Comparison of ENCODE assay signal across 16 cellular contexts in genomic region chr7:137146552-137146961, GRCh38.
A peak's percentile ranks its signal among the peaks of the same experiment; 100 is the strongest.
DNase-seq lines count a peak whose midpoint lies in the region; ATAC-seq and TF ChIP-seq lines count a peak whose summit lies in the region.
"Had no signal": no experiment of that assay in that cellular context is flagged by ENCODE, and none has a peak within 500 bp of the region (broad histone marks: within the 10 kb centered on the region; RNA-seq: fewer than 3 reads in every experiment).

No MANE protein-coding gene starts in this region.

- intact Hi-C loops in gastrocnemius medialis (cut with DNase I; ENCODE audit: low total_unique reads), result no loop called here

- H3K4me2 ChIP-seq in mesenchymal stem cell (ENCODE audit: low read length, poor library complexity, severe bottlenecking), result peak overlapping the region; percentile 47

- CTCF ChIA-PET in AG04449 (lab: Yijun Ruan, JAX), result interaction anchor here (1.6 to 1.7 kb wide), 2 partner anchors 23 to 445 kb away, joined by 5 read pairs; no protein-coding TSS in a partner anchor

- no peak overlapping the region for H3K14ac ChIP-seq in mesenchymal stem cell (ENCODE audit: low read length in 2 of 2)

- H2AK5ac ChIP-seq in mesenchymal stem cell (ENCODE audit: low read length, severe bottlenecking), result no peak overlapping the region

- WGBS in mesenchymal stem cell, result 13% methylated on average over 4 of the region's 5 CpGs

- H3K9me3 ChIP-seq in mesenchymal stem cell (ENCODE audit: control insufficient read depth, low read length) (no peaks in the 10 kb centered on the region), gastrocnemius medialis (no peaks in the 10 kb centered on the region)
- H3K9me3 ChIP-seq: thoracic aorta had no signal

- no peak overlapping the region for H3K23ac ChIP-seq in mesenchymal stem cell (ENCODE audit: low read length in 2 of 2)

- H4K8ac ChIP-seq in mesenchymal stem cell (ENCODE audit: low read length), result peak overlapping the region; percentile 60

- peak overlapping the region in 1 of 2 experiments; percentile 29 for H2BK12ac ChIP-seq in mesenchymal stem cell (ENCODE audit: low read length in 2 of 2)

- H3K27me3 ChIP-seq in brain microvascular endothelial cell (replicated peaks) (no peaks in the 10 kb centered on the region), mesenchymal stem cell (ENCODE audit: control insufficient read depth in 1 of 2, insufficient read depth in 1 of 2, low read length in 2 of 2) (no peaks in the 10 kb centered on the region), gastrocnemius medialis (no peaks in the 10 kb centered on the region)

- H4K91ac ChIP-seq in mesenchymal stem cell (ENCODE audit: low read length), result peak overlapping the region; percentile 43

- no peak overlapping the region for H3K4ac ChIP-seq in mesenchymal stem cell (ENCODE audit: low read depth in 1 of 2, low read length in 2 of 2)

- H3K4me1 ChIP-seq in mesenchymal stem cell (ENCODE audit: control insufficient read depth, insufficient read depth, low read depth, low read length), result peaks cover 4% of the 10 kb centered on the region
- no peaks in the 10 kb centered on the region for H3K4me1 ChIP-seq in gastrocnemius medialis

- no peaks in the 10 kb centered on the region for H3K36me3 ChIP-seq in brain microvascular endothelial cell (replicated peaks)
- H3K36me3 ChIP-seq in mesenchymal stem cell (ENCODE audit: control insufficient read depth in 1 of 2, insufficient read depth in 2 of 2, low read depth in 1 of 2, low read length in 2 of 2), result no peaks in the 10 kb centered on the region
- H3K36me3 ChIP-seq in gastrocnemius medialis, result no peaks in the 10 kb centered on the region
- H3K36me3 ChIP-seq: thoracic aorta had no signal

- no peak for ATAC-seq in GM21786 (IDR thresholded peaks at IDR 0.05; ENCODE audit: unreplicated experiment)
- no peak for ATAC-seq in gastrocnemius medialis
- ATAC-seq: activated T-helper 17 cell treated with anti-CD3 and anti-CD28 coated beads, Interleukin-2, amount 50 U/mL, for 72 hours; K562 had no signal

- in situ Hi-C loops in brain microvascular endothelial cell (cut with HindIII; ENCODE audit: low pct_ligation_motif_present, low sequenced_read_pairs), result no loop called here
- in situ Hi-C loops in gastrocnemius medialis (cut with MboI; ENCODE audit: low sequenced_read_pairs in 4 of 4), result no loop called here

- H2AFZ ChIP-seq in mesenchymal stem cell (ENCODE audit: low read depth, low read length), result no peak overlapping the region

- peak; percentile 72 for DNase-seq in AG04449 (ENCODE audit: low read depth, low spot score)
- DNase-seq in HS-27A (ENCODE audit: low read depth), result peak; percentile 27
- peak; percentile 90 for DNase-seq in brain microvascular endothelial cell
- peak; percentile 76 for DNase-seq in mesenchymal stem cell
- no peak for DNase-seq in NCI-H1092 (lab: John Stamatoyannopoulos, UW)
- no peak for DNase-seq in gastrocnemius medialis
- no peak for DNase-seq in effector CD4-positive, alpha-beta T cell
- DNase-seq: activated CD4-positive, alpha-beta T cell treated with anti-CD3 and anti-CD28 coated beads, Interleukin-2, amount 50 U/mL, for 4 hours; NCI-H1694; NCI-H526; RPMI8226; T1000 had no signal

- peak overlapping the region; percentile 46 to 79 for H3K18ac ChIP-seq in mesenchymal stem cell (ENCODE audit: low read depth in 1 of 2, low read length in 2 of 2)

- no peak overlapping the region for H2BK5ac ChIP-seq in mesenchymal stem cell (ENCODE audit: low read depth, low read length, poor library complexity, severe bottlenecking)

- TF ChIP-seq CTCF in AG04449 (IDR thresholded peaks at IDR 0.05; ENCODE audit: insufficient read depth, low read length, missing control alignments) (no peak), brain microvascular endothelial cell (IDR thresholded peaks at IDR 0.05; ENCODE audit: low read depth, low read length, missing control alignments) (no peak), gastrocnemius medialis (IDR thresholded peaks at IDR 0.05 in 4 of 5, conservative IDR thresholded peaks at IDR 0.05 in 1 of 5) (no peak)

- POLR2A ChIA-PET in AG04449 (lab: Yijun Ruan, JAX), result interaction anchor here (0.6 to 1.2 kb wide), 2 partner anchors 65 to 331 kb away, joined by 3 read pairs; no protein-coding TSS in a partner anchor

- peak overlapping the region; percentile 89 for H3K27ac ChIP-seq in brain microvascular endothelial cell
- peak overlapping the region; percentile 71 for H3K27ac ChIP-seq in mesenchymal stem cell (ENCODE audit: low read length, poor library complexity, severe bottlenecking)
- H3K27ac ChIP-seq in gastrocnemius medialis, result no peak overlapping the region
- H3K27ac ChIP-seq: thoracic aorta had no signal

- no peak overlapping the region for H2BK15ac ChIP-seq in mesenchymal stem cell (ENCODE audit: low read depth, poor library complexity, severe bottlenecking)

- TF ChIP-seq POLR2A in gastrocnemius medialis (IDR thresholded peaks at IDR 0.05), result no peak

- H3K4me3 ChIP-seq in AG04449 (ENCODE audit: low read depth, low read length) (no peak overlapping the region; the same call in 1 of the 2 replicates), brain microvascular endothelial cell (ENCODE audit: low read depth, low read length) (no peak overlapping the region), mesenchymal stem cell (ENCODE audit: insufficient read depth in 1 of 2, low read depth in 1 of 2, low read length in 2 of 2) (peak overlapping the region in 1 of 2 experiments; percentile 15), gastrocnemius medialis (no peak overlapping the region)
- H3K4me3 ChIP-seq: K562, thoracic aorta had no signal

- no peak overlapping the region for H3K9ac ChIP-seq in mesenchymal stem cell (ENCODE audit: low read length)

- no peak overlapping the region for H2BK120ac ChIP-seq in mesenchymal stem cell (ENCODE audit: low read depth, low read length)

- no peaks in the 10 kb centered on the region for H3K79me1 ChIP-seq in mesenchymal stem cell (replicated peaks; ENCODE audit: low read length, poor library complexity, severe bottlenecking)

Comparison
In these comparisons a context has a peak if more than half of its experiments do, and no peak if none do; other contexts are left out.
1. DNase-seq: peak in AG04449 (single experiment), HS-27A (single experiment), brain microvascular endothelial cell (single experiment) and mesenchymal stem cell (single experiment); none in NCI-H1092 (single experiment), gastrocnemius medialis (0 of 2) and effector CD4-positive, alpha-beta T cell (single experiment).
2. H3K27ac ChIP-seq: peak in brain microvascular endothelial cell (single experiment) and mesenchymal stem cell (single experiment); none in gastrocnemius medialis (0 of 4).